In the genomic region with DNA sequence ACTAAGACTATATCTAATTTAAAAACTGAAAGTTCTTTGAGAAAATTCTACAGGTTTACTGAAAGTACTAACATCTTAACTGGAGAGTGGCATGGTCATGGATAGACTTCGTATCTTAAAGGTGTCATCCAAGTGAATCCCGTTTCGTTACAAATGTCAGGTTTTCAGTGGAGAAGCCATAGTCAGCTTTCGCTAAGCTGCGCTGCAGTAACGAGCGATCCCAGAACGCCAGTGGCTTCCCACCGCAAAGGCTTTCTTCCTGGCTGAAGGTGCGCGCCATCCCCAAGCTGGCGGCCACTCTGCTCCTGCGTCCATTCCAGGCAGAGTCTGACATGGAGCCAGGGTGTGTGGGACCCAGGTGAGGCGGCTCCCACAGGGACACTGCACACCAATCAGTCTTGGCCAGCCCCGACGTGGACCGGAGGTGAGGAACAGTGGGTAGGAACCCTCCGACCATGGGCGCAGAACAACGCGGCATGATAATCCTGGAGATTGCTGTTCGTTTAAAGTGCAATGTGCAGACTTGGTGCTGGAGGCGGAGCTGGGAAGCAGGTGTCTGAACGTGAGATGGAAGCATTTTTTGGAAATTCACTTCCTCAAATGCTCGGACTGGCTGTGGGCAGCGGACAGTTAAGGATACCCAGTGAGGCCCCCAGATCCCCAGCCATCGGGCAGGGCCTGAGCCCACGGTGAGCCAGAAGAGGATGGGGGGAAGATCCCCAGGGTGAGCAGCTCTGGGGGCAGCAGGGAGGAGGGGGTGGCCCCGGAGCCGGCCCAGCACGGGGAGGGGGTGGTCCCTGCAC, we compare ENCODE assay signal across 25 cellular contexts. TPM values are rescaled to one million over a fixed set of nuclear protein-coding genes. Genes with fewer than 3 reads are reported as not detected.
DNase-seq lines count a peak whose midpoint lies in the region; ATAC-seq, FAIRE-seq and TF ChIP-seq lines count a peak whose summit lies in the region.
"Had no signal": no experiment of that assay in that cellular context is flagged by ENCODE, and none has a peak within 500 bp of the region (broad histone marks: within the 10 kb centered on the region; RNA-seq: fewer than 3 reads in every experiment).

No MANE protein-coding gene starts in this region.

- H2BK12ac ChIP-seq in trophoblast cell (ENCODE audit: low read length), result no peak overlapping the region

- no peak overlapping the region for H3K4me2 ChIP-seq in trophoblast cell (ENCODE audit: low read length)
- H3K4me2 ChIP-seq: KMS-11 had no signal

- H2BK5ac ChIP-seq in trophoblast cell (ENCODE audit: low read depth, low read length, poor library complexity), result no peak overlapping the region

- no peak overlapping the region for H4K91ac ChIP-seq in trophoblast cell (ENCODE audit: low read depth, low read length)

- H3K23ac ChIP-seq in trophoblast cell (ENCODE audit: low read length), result no peak overlapping the region

- no peaks in the 10 kb centered on the region for H3K4me1 ChIP-seq in kidney (ENCODE audit: control insufficient read depth in 1 of 2, insufficient read depth in 1 of 2, low read depth in 1 of 2, low read length in 2 of 2)
- no peaks in the 10 kb centered on the region for H3K4me1 ChIP-seq in trophoblast cell (ENCODE audit: control insufficient read depth in 1 of 2, insufficient read depth in 2 of 2, low read length in 2 of 2)
- no peaks in the 10 kb centered on the region for H3K4me1 ChIP-seq in upper lobe of right lung

- H3K9ac ChIP-seq in kidney (ENCODE audit: low read length in 2 of 2), result no peak overlapping the region
- no peak overlapping the region for H3K9ac ChIP-seq in trophoblast cell (ENCODE audit: low read length)
- H3K9ac ChIP-seq: KMS-11 had no signal

- no peaks in the 10 kb centered on the region for H3K79me1 ChIP-seq in trophoblast cell (ENCODE audit: low read length)

- H3K4me3 ChIP-seq in kidney (ENCODE audit: low read length in 2 of 2) (no peak overlapping the region), trophoblast cell (ENCODE audit: low read depth, low read length) (peak overlapping the region; percentile 28), upper lobe of right lung (no peak overlapping the region), MG63 (no peak overlapping the region)
- H3K4me3 ChIP-seq: GM12878 had no signal

- DNase-seq in activated effector memory CD4-positive, alpha-beta T cell treated with anti-CD3 and anti-CD28 coated beads, Interleukin-2, amount 50 U/mL, for 16 hours, result peak; percentile 53
- DNase-seq in activated effector memory CD4-positive, alpha-beta T cell treated with Interleukin-2 at 50 U/mL for 16 hours, result no peak
- DNase-seq in kidney (peak; percentile 46), trophoblast cell (no peak), upper lobe of right lung (peak; percentile 51), MG63 (no peak)
- DNase-seq: CD4-positive, alpha-beta memory T cell; DMS53; EL; HFFc6; NCI-H1417 treated with DMSO at 0.1 percent for 48 hours; NCI-H187 treated with DMSO at 0.1 percent for 48 hours; NCI-H2227 treated with DMSO at 0.1 percent for 48 hours; NCI-H510A treated with DMSO at 0.1 percent for 48 hours; NCI-H774; OCI-M1; SHP77 treated with DMSO at 0.1 percent for 48 hours had no signal

- no peaks in the 10 kb centered on the region for H3K27me3 ChIP-seq in trophoblast cell (ENCODE audit: insufficient read depth, low read length)
- peaks cover 4% of the 10 kb centered on the region for H3K27me3 ChIP-seq in upper lobe of right lung
- H3K27me3 ChIP-seq in MG63, result no peaks in the 10 kb centered on the region; the same call in 1 of the 2 replicates

- WGBS in trophoblast cell (ENCODE audit: extremely low coverage, insufficient coverage, insufficient read length), result no CpG with 5 or more reads among the region's 31 CpGs

- H3K9me3 ChIP-seq in kidney (ENCODE audit: control insufficient read depth in 1 of 2, low read length in 2 of 2) (peaks cover 0 to 9% of the 10 kb centered on the region in 2 donors), trophoblast cell (ENCODE audit: insufficient read depth, low read depth, low read length) (peaks cover 27% of the 10 kb centered on the region), upper lobe of right lung (peaks cover 13% of the 10 kb centered on the region), MG63 (peaks cover 5% of the 10 kb centered on the region)

- H3K4ac ChIP-seq in trophoblast cell (ENCODE audit: low read depth, low read length), result no peak overlapping the region

- TF ChIP-seq CTCF in kidney (IDR thresholded peaks at IDR 0.05; ENCODE audit: borderline replicate concordance, extremely low read depth, insufficient read depth) (no peak), upper lobe of right lung (IDR thresholded peaks at IDR 0.05) (no peak)

- FAIRE-seq in kidney (lab: Jason Lieb, UNC), result no peak
- FAIRE-seq: A204.1, GM12878, H54 had no signal

- no peak overlapping the region for H2AFZ ChIP-seq in trophoblast cell (ENCODE audit: insufficient read depth, low read length, poor library complexity)

- H3K36me3 ChIP-seq in kidney (ENCODE audit: control insufficient read depth in 1 of 2, insufficient read depth in 2 of 2, low read length in 2 of 2) (no peaks in the 10 kb centered on the region), trophoblast cell (ENCODE audit: control insufficient read depth in 1 of 2, insufficient read depth in 2 of 2, low read length in 2 of 2) (no peaks in the 10 kb centered on the region), upper lobe of right lung (no peaks in the 10 kb centered on the region), MG63 (no peaks in the 10 kb centered on the region)

- H3K27ac ChIP-seq in kidney (ENCODE audit: low read depth in 2 of 2, low read length in 2 of 2) (no peak overlapping the region), trophoblast cell (ENCODE audit: low read depth, low read length) (no peak overlapping the region), upper lobe of right lung (no peak overlapping the region)
- H3K27ac ChIP-seq: KMS-11 had no signal

- H4K12ac ChIP-seq in trophoblast cell (ENCODE audit: low read depth, low read length), result no peak overlapping the region

- no peak overlapping the region for H2AK5ac ChIP-seq in trophoblast cell (ENCODE audit: low read length)

- H4K8ac ChIP-seq in trophoblast cell (ENCODE audit: low read depth, low read length), result no peak overlapping the region

- H3K79me2 ChIP-seq in trophoblast cell (ENCODE audit: control insufficient read depth, insufficient read depth, low read length, poor library complexity), result no peaks in the 10 kb centered on the region

- H2BK120ac ChIP-seq in trophoblast cell (ENCODE audit: insufficient read depth, low read length, poor library complexity), result no peak overlapping the region

- no peak overlapping the region for H3K18ac ChIP-seq in trophoblast cell (ENCODE audit: low read length)

- intact Hi-C loops in kidney (cut with DNase I), result no loop called here
- intact Hi-C loops in upper lobe of right lung (cut with DNase I), result no loop called here

- ATAC-seq in upper lobe of right lung (peak; percentile 16), GM18861 (IDR thresholded peaks at IDR 0.05; ENCODE audit: unreplicated experiment) (no peak)
- no peak for ATAC-seq in activated CD4-positive, CD25-positive, alpha-beta regulatory T cell treated with anti-CD3 and anti-CD28 coated beads, Interleukin-2, amount 50 U/mL, for 24 hours
- ATAC-seq: GM12878 had no signal

- H3K14ac ChIP-seq in trophoblast cell (ENCODE audit: low read length), result no peak overlapping the region

RNA-seq across cellular contexts. Expression of a gene that starts 27.8 kb away (rescaled TPM):
- total RNA-seq in kidney (0.76 TPM), upper lobe of right lung (0.46 TPM)
- polyA plus RNA-seq in kidney (ENCODE audit: insufficient read depth, low read depth, low replicate concordance), result not detected
- polyA plus RNA-seq in trophoblast cell (2013), result not detected in 2 replicates
- total RNA-seq in MG63 (2014; rRNA removed; shearing (Covaris generic); ENCODE audit: low replicate concordance), result not detected in 2 replicates
- total RNA-seq: CD4-positive, alpha-beta memory T cell; HFFc6; RPMI7951 had no signal
- polyA plus RNA-seq: BJ; CD4-positive, alpha-beta memory T cell had no signal

Comparison
In these comparisons a context has a peak if more than half of its experiments do, and no peak if none do; other contexts are left out.
1. DNase-seq: peak in activated effector memory CD4-positive, alpha-beta T cell treated with anti-CD3 and anti-CD28 coated beads, Interleukin-2, amount 50 U/mL, for 16 hours (single experiment), kidney (single experiment) and upper lobe of right lung (single experiment); none in activated effector memory CD4-positive, alpha-beta T cell treated with Interleukin-2 at 50 U/mL for 16 hours (single experiment), trophoblast cell (0 of 2) and MG63 (single experiment).